In genomic region chr2:231677632-231678104, GRCh38 we compare ENCODE assay signal across 8 cellular contexts. TPM values are rescaled to one million over a fixed set of nuclear protein-coding genes. Genes with fewer than 3 reads are reported as not detected.
A peak's percentile ranks its signal among the peaks of the same experiment; 100 is the strongest.
DNase-seq lines count a peak whose midpoint lies in the region; ATAC-seq and TF ChIP-seq lines count a peak whose summit lies in the region.

No MANE protein-coding gene starts in this region.

- no peaks in the 10 kb centered on the region for H3K36me3 Mint-ChIP-seq in neural crest cell (ENCODE audit: low read depth)

- H3K27me3 ChIP-seq in DND-41 (ENCODE audit: insufficient read depth, low read length, poor library complexity) (no peaks in the 10 kb centered on the region), Karpas-422 (ENCODE audit: low read length) (no peaks in the 10 kb centered on the region), PC-9 (ENCODE audit: insufficient read depth, low read depth) (no peaks in the 10 kb centered on the region)

- H3K4me3 Mint-ChIP-seq in neural crest cell: peak overlapping the region; percentile 59

- H2AFZ ChIP-seq in DND-41 (ENCODE audit: low read depth, low read length) (no peak overlapping the region), Karpas-422 (ENCODE audit: low read length) (no peak overlapping the region), PC-9 (no peak overlapping the region)

- no TSS peak for BruUV-seq in PC-9 (replicated peaks; lab: Mats Ljungman, UMichigan)

- CTCF ChIA-PET in PC-9 (lab: Charles Lee): interaction anchor here (0.5 to 2.1 kb wide), 13 partner anchors 25 to 866 kb away, joined by 3 to 32 read pairs (median 8); no protein-coding TSS in a partner anchor

- H3F3A ChIP-seq in PC-9 (ENCODE audit: insufficient read depth, low read depth): peaks cover 51% of the 10 kb centered on the region; the same call in 1 of the 2 replicates

- ATAC-seq in DND-41 (ENCODE audit: insufficient read depth, low read depth): peak; percentile 87
- no peak for ATAC-seq in GM19463 (IDR thresholded peaks at IDR 0.05; ENCODE audit: unreplicated experiment)

- no peaks in the 10 kb centered on the region for H4K20me1 ChIP-seq in DND-41 (ENCODE audit: insufficient read depth, low read length)
- no peaks in the 10 kb centered on the region for H4K20me1 ChIP-seq in Karpas-422 (ENCODE audit: insufficient read depth, low read depth, low read length)
- H4K20me1 ChIP-seq in PC-9 (ENCODE audit: insufficient read depth): no peaks in the 10 kb centered on the region

- no peaks in the 10 kb centered on the region for H3K27me3 Mint-ChIP-seq in neural crest cell (ENCODE audit: low read depth)

- H3K4me2 ChIP-seq in DND-41 (ENCODE audit: insufficient read depth, low read length): peak overlapping the region; percentile 31; the same call in 1 of the 2 replicates
- H3K4me2 ChIP-seq in Karpas-422 (ENCODE audit: low read depth, low read length, poor library complexity, severe bottlenecking): peak overlapping the region; percentile 35
- no peak overlapping the region for H3K4me2 ChIP-seq in PC-9

- H3K9ac ChIP-seq in DND-41 (ENCODE audit: low read depth, low read length) (no peak overlapping the region), Karpas-422 (ENCODE audit: low read length) (no peak overlapping the region)

- H3K4me3 ChIP-seq in DND-41 (ENCODE audit: low read depth in 1 of 2, low read length in 2 of 2) (no peak overlapping the region), Karpas-422 (ENCODE audit: low read length) (no peak overlapping the region), PC-9 (no peak overlapping the region)

- H3K4me1 ChIP-seq in DND-41 (ENCODE audit: insufficient read depth, low read length) (peaks cover 32% of the 10 kb centered on the region), Karpas-422 (ENCODE audit: low read length) (peaks cover 71% of the 10 kb centered on the region), PC-9 (replicated peaks; ENCODE audit: insufficient read depth) (peaks cover 48% of the 10 kb centered on the region)

- H3K4me1 Mint-ChIP-seq in neural crest cell: peaks cover 40% of the 10 kb centered on the region

- POLR2A ChIA-PET in PC-9 (lab: Charles Lee; ENCODE audit: unreplicated experiment): interaction anchor here (0.5 to 1.6 kb wide), 4 partner anchors 37 to 122 kb away, joined by 3 to 12 read pairs (median 6); no protein-coding TSS in a partner anchor

- H3K27ac Mint-ChIP-seq in neural crest cell (ENCODE audit: unreplicated experiment): no peak overlapping the region

- H3K9me3 ChIP-seq in DND-41 (ENCODE audit: insufficient read depth, low read length, severe bottlenecking): no peaks in the 10 kb centered on the region
- no peaks in the 10 kb centered on the region for H3K9me3 ChIP-seq in Karpas-422 (ENCODE audit: low read length)
- H3K9me3 ChIP-seq in PC-9 (ENCODE audit: insufficient read depth, low read depth): no peaks in the 10 kb centered on the region

- H3K27ac ChIP-seq in DND-41 (ENCODE audit: low read length) (no peak overlapping the region), Karpas-422 (ENCODE audit: low read length) (peak overlapping the region; percentile 35; the same call in 1 of the 2 replicates), PC-9 (no peak overlapping the region)

- TF ChIP-seq CTCF in DND-41 (IDR thresholded peaks at IDR 0.05; ENCODE audit: borderline replicate concordance, extremely low read depth, low read length, poor library complexity, severe bottlenecking) (peak; percentile 98), PC-9 (conservative IDR thresholded peaks at IDR 0.05) (peak; percentile 96), neural crest cell (conservative IDR thresholded peaks at IDR 0.05) (peak; percentile 93)

- intact Hi-C loops in PC-9 (cut with micrococcal nuclease; ENCODE audit: unreplicated experiment): loop anchor here (1.0 to 2.0 kb wide), 3 partner anchors 38 to 114 kb away; partner anchors contain the start of gene COPS7B

- H3K9me3 Mint-ChIP-seq in neural crest cell: no peaks in the 10 kb centered on the region

- DNase-seq in DND-41 (peak; percentile 88), Karpas-422 (peak; percentile 95), PC-9 (peak; percentile 64 to 81), fibroblast of gingiva (ENCODE audit: low read depth) (peak; percentile 62), neural crest cell (ENCODE audit: low read depth, low spot score) (peak; percentile 86), superior temporal gyrus (ENCODE audit: extremely low spot score) (peak; percentile 97)
- peak; percentile 85 for DNase-seq in activated T-cell treated with anti-CD3 and anti-CD28 coated beads, Interleukin-2, amount 50 U/mL, for 1 hour

- H3K9me2 ChIP-seq in Karpas-422 (replicated peaks; ENCODE audit: insufficient read depth, low read length) (no peaks in the 10 kb centered on the region), PC-9 (ENCODE audit: insufficient read depth) (no peaks in the 10 kb centered on the region)

- H3K79me2 ChIP-seq in DND-41 (ENCODE audit: insufficient read depth, low read length) (peaks cover 9% of the 10 kb centered on the region), Karpas-422 (ENCODE audit: low read length) (peaks cover 8% of the 10 kb centered on the region; the same call in 1 of the 2 replicates), PC-9 (ENCODE audit: low read depth) (no peaks in the 10 kb centered on the region)

- H3K36me3 ChIP-seq in DND-41 (ENCODE audit: insufficient read depth, low read length) (no peaks in the 10 kb centered on the region), Karpas-422 (ENCODE audit: insufficient read depth, low read length) (no peaks in the 10 kb centered on the region), PC-9 (ENCODE audit: low read depth) (no peaks in the 10 kb centered on the region)

RNA-seq across cellular contexts. Expression of gene PTMA, which starts 30.7 kb away (rescaled TPM):
- 1,532 and 1,657 TPM in 2 replicates for total RNA-seq in Karpas-422 (2014; rRNA removed; shearing (Covaris generic); ENCODE audit: low replicate concordance)
- total RNA-seq in PC-9 (2021) (1,200 and 1,260 TPM in 2 replicates), neural crest cell (1,415 and 1,529 TPM in 2 replicates)
